ENCODE assay signal across 11 cellular contexts in the genomic region with DNA sequence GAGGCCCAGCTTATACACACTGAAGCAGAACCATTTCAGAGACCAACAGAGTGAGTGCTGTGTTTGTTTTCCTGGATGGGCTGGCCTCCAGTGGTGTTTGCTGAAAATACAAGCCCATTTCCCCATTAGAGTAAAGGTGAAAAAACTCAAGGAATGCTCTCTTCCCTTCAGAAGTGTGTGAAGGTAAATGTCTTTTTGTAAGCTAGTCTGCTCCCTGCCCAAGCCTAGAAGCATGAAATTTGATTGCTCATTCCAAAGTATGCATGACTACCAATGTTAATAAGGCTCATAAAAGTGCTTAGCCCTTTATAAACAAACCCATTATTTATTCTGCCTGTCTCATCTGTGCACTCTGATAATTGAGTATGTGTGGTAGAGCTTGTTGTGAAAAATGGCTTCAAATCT. TPM values are rescaled to one million over a fixed set of nuclear protein-coding genes. Genes with fewer than 3 reads are reported as not detected.
DNase-seq lines count a peak whose midpoint lies in the region; ATAC-seq and TF ChIP-seq lines count a peak whose summit lies in the region.
"Had no signal": no experiment of that assay in that cellular context is flagged by ENCODE, and none has a peak within 500 bp of the region (broad histone marks: within the 10 kb centered on the region; RNA-seq: fewer than 3 reads in every experiment).

No MANE protein-coding gene starts in this region.

- no peaks in the 10 kb centered on the region for H3K9me3 ChIP-seq in left ventricle myocardium inferior (replicated peaks)

- H3K4me3 Mint-ChIP-seq in stimulated activated naive B cell treated with anti-CD40 and anti-IgM and Interleukin-4, amounts not matched to agents 10 μg/mL and 1 μg/mL and 100 μg/mL, for 72 hours, result no peak overlapping the region
- H3K4me3 Mint-ChIP-seq: activated naive CD8-positive, alpha-beta T cell had no signal

- DNase-seq in left ventricle myocardium inferior (no peak), Right ventricle myocardium superior (no peak), SK-MEL-5 (ENCODE audit: low read depth, low spot score) (peak; percentile 22), kidney glomerular epithelial cell (lab: John Stamatoyannopoulos, UW) (peak; percentile 93), cerebellum (ENCODE audit: low spot score) (no peak)
- no peak for DNase-seq in activated CD8-positive, alpha-beta memory T cell treated with anti-CD3 and anti-CD28 coated beads, Interleukin-2, amount 50 U/mL, for 4 hours
- no peak for DNase-seq in stimulated activated naive B cell treated with anti-CD40 and anti-IgM and Interleukin-4, amounts not matched to agents 10 μg/mL and 1 μg/mL and 100 μg/mL, for 72 hours
- DNase-seq: activated CD4-positive, alpha-beta T cell treated with anti-CD3 and anti-CD28 coated beads for 4 hours; stimulated activated naive CD4-positive, alpha-beta T cell had no signal

- intact Hi-C loops in left ventricle myocardium inferior (cut with micrococcal nuclease), result no loop called here
- intact Hi-C loops in Right ventricle myocardium superior (cut with DNase I), result no loop called here

- no peak overlapping the region for H3K27ac ChIP-seq in left ventricle myocardium inferior (replicated peaks)

- H3K4me3 ChIP-seq in left ventricle myocardium inferior, result no peak overlapping the region

- peaks cover 17% of the 10 kb centered on the region for H3K4me1 ChIP-seq in left ventricle myocardium inferior

- H3K27me3 Mint-ChIP-seq in stimulated activated naive B cell treated with anti-CD40 and anti-IgM and Interleukin-4, amounts not matched to agents 10 μg/mL and 1 μg/mL and 100 μg/mL, for 72 hours, result no peaks in the 10 kb centered on the region

- no peak overlapping the region for H3K27ac Mint-ChIP-seq in stimulated activated naive B cell treated with anti-CD40 and anti-IgM and Interleukin-4, amounts not matched to agents 10 μg/mL and 1 μg/mL and 100 μg/mL, for 72 hours
- H3K27ac Mint-ChIP-seq: activated naive CD8-positive, alpha-beta T cell had no signal

- no peaks in the 10 kb centered on the region for H3K9me3 Mint-ChIP-seq in stimulated activated naive B cell treated with anti-CD40 and anti-IgM and Interleukin-4, amounts not matched to agents 10 μg/mL and 1 μg/mL and 100 μg/mL, for 72 hours

- in situ Hi-C loops in SK-MEL-5 (cut with HindIII; ENCODE audit: low pct_unique_long_range_greater_than_20kb, low sequenced_read_pairs), result no loop called here

- ATAC-seq in Right ventricle myocardium superior (ENCODE audit: poor library complexity) (no peak), GM18498 (IDR thresholded peaks at IDR 0.05; ENCODE audit: unreplicated experiment) (no peak)
- ATAC-seq in stimulated activated naive B cell treated with anti-CD40 and anti-IgM and Interleukin-4, amounts not matched to agents 10 μg/mL and 1 μg/mL and 100 μg/mL, for 72 hours (replicated peaks), result no peak

- H3K36me3 ChIP-seq in left ventricle myocardium inferior, result no peaks in the 10 kb centered on the region

- no peaks in the 10 kb centered on the region for H3K27me3 ChIP-seq in left ventricle myocardium inferior (ENCODE audit: low read depth)

- no peaks in the 10 kb centered on the region for H3K36me3 Mint-ChIP-seq in stimulated activated naive B cell treated with anti-CD40 and anti-IgM and Interleukin-4, amounts not matched to agents 10 μg/mL and 1 μg/mL and 100 μg/mL, for 72 hours
- H3K36me3 Mint-ChIP-seq: activated naive CD8-positive, alpha-beta T cell had no signal

- no peaks in the 10 kb centered on the region for H3K4me1 Mint-ChIP-seq in stimulated activated naive B cell treated with anti-CD40 and anti-IgM and Interleukin-4, amounts not matched to agents 10 μg/mL and 1 μg/mL and 100 μg/mL, for 72 hours

- peak; percentile 22 for TF ChIP-seq CTCF in left ventricle myocardium inferior (IDR thresholded peaks at IDR 0.05; ENCODE audit: borderline replicate concordance)

RNA-seq across cellular contexts. Expression of a gene that starts 59.1 kb away (rescaled TPM):
- total RNA-seq in left ventricle myocardium inferior, result not detected
- not detected for total RNA-seq in Right ventricle myocardium superior
- total RNA-seq in SK-MEL-5 (2014; rRNA removed; shearing (Covaris generic)), result not detected in 2 replicates
- polyA plus RNA-seq in SK-MEL-5 (2015; cell fraction: cytosol; rRNA removed), result not detected in 2 replicates
- not detected in 2 replicates for polyA plus RNA-seq in SK-MEL-5 (2015; cell fraction: nucleus; rRNA removed)
- under 0.01 TPM for total RNA-seq in cerebellum

Comparison
In these comparisons a context has a peak if more than half of its experiments do, and no peak if none do; other contexts are left out.
1. DNase-seq: peak in SK-MEL-5 (single experiment) and kidney glomerular epithelial cell (single experiment); none in left ventricle myocardium inferior (single experiment), Right ventricle myocardium superior (single experiment), cerebellum (single experiment), activated CD8-positive, alpha-beta memory T cell treated with anti-CD3 and anti-CD28 coated beads, Interleukin-2, amount 50 U/mL, for 4 hours (single experiment) and stimulated activated naive B cell treated with anti-CD40 and anti-IgM and Interleukin-4, amounts not matched to agents 10 μg/mL and 1 μg/mL and 100 μg/mL, for 72 hours (single experiment).